ENCODE assay signal across 1 cellular context in the genomic region with DNA sequence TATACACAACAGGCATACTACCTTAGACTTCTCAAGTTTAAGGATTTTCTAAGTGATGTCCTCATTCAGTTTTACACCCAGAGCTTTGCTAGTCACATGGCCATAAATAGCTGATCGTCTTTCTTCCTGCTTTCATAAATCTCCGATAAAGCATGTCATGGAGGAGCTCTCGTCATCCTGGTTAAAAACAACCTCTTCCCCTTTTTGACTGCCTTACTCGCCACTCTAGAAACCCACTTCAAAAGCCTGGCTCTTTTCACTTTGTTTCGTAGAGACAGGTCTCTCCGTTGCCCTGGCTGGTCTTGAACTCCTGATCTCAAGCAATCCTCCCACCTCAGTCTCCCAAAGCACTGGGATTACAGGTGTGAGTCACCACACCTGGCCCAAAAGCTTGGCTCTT.
A peak's percentile ranks its signal among the peaks of the same experiment; 100 is the strongest.
TF ChIP-seq lines count a peak whose summit lies in the region.

No MANE protein-coding gene starts in this region.

TF ChIP-seq in K562, 482 proteins besides CTCF, POLR2A, EP300 and RAD21 (continued from another document and continues in another):
- TF ChIP-seq, protein P1, sequence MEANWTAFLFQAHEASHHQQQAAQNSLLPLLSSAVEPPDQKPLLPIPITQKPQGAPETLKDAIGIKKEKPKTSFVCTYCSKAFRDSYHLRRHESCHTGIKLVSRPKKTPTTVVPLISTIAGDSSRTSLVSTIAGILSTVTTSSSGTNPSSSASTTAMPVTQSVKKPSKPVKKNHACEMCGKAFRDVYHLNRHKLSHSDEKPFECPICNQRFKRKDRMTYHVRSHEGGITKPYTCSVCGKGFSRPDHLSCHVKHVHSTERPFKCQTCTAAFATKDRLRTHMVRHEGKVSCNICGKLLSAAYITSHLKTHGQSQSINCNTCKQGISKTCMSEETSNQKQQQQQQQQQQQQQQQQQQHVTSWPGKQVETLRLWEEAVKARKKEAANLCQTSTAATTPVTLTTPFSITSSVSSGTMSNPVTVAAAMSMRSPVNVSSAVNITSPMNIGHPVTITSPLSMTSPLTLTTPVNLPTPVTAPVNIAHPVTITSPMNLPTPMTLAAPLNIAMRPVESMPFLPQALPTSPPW (CRISPR knock-in tag; IDR thresholded peaks at IDR 0.05) = peak; percentile 23; the same call in 1 of the 2 replicates
- no peak for TF ChIP-seq NCOA2 (IDR thresholded peaks at IDR 0.05; ENCODE audit: partially characterized antibody in 2 of 2)
- TF ChIP-seq ZSCAN32 (CRISPR knock-in tag; IDR thresholded peaks at IDR 0.05) = peak; percentile 73; the same call in 1 of the 2 replicates
- TF ChIP-seq, protein P2, sequence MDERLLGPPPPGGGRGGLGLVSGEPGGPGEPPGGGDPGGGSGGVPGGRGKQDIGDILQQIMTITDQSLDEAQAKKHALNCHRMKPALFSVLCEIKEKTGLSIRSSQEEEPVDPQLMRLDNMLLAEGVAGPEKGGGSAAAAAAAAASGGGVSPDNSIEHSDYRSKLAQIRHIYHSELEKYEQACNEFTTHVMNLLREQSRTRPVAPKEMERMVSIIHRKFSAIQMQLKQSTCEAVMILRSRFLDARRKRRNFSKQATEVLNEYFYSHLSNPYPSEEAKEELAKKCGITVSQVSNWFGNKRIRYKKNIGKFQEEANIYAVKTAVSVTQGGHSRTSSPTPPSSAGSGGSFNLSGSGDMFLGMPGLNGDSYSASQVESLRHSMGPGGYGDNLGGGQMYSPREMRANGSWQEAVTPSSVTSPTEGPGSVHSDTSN (CRISPR knock-in tag; IDR thresholded peaks at IDR 0.05; ENCODE audit: low read depth) = no peak
- TF ChIP-seq, protein P2 (tag; conservative IDR thresholded peaks at IDR 0.05; ENCODE audit: low read depth) = peak; percentile 93
- TF ChIP-seq CREM (IDR thresholded peaks at IDR 0.05; ENCODE audit: low read depth) = peak; percentile 44; the same call in 1 of the 2 replicates
- TF ChIP-seq CCNT2 (IDR thresholded peaks at IDR 0.05; ENCODE audit: borderline replicate concordance, extremely low read depth, insufficient read length, low read depth, low read length) = no peak
- no peak for TF ChIP-seq POLR3G (IDR thresholded peaks at IDR 0.05; ENCODE audit: extremely low read depth, insufficient read length, insufficient replicate concordance)
- no peak for TF ChIP-seq MBD2 (IDR thresholded peaks at IDR 0.05; ENCODE audit: borderline replicate concordance, low read depth)
- TF ChIP-seq, protein P3, sequence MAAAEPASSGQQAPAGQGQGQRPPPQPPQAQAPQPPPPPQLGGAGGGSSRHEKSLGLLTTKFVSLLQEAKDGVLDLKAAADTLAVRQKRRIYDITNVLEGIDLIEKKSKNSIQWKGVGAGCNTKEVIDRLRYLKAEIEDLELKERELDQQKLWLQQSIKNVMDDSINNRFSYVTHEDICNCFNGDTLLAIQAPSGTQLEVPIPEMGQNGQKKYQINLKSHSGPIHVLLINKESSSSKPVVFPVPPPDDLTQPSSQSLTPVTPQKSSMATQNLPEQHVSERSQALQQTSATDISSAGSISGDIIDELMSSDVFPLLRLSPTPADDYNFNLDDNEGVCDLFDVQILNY (CRISPR knock-in tag; IDR thresholded peaks at IDR 0.05) = no peak
- peak; percentile 57; the same call in 1 of the 2 replicates for TF ChIP-seq HDAC2 (IDR thresholded peaks at IDR 0.05)
- no peak for TF ChIP-seq NR4A1 (CRISPR knock-in tag; IDR thresholded peaks at IDR 0.05)
- peak; percentile 83 for TF ChIP-seq NR4A1 (tag; IDR thresholded peaks at IDR 0.05)
- no peak for TF ChIP-seq ZNF347 (CRISPR knock-in tag; IDR thresholded peaks at IDR 0.05; ENCODE audit: low read depth)
- TF ChIP-seq, protein P4, sequence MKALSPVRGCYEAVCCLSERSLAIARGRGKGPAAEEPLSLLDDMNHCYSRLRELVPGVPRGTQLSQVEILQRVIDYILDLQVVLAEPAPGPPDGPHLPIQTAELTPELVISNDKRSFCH (CRISPR knock-in tag; IDR thresholded peaks at IDR 0.05) = no peak
- TF ChIP-seq, protein P4 (tag; IDR thresholded peaks at IDR 0.05) = peak; percentile 92
- no peak for TF ChIP-seq COPS2 (conservative IDR thresholded peaks at IDR 0.05)
- TF ChIP-seq ZNF311 (CRISPR knock-in tag; IDR thresholded peaks at IDR 0.05) = 0 out of 2 replicates have a peak, but pooled peaks have one; percentile 65
- TF ChIP-seq, protein P5, sequence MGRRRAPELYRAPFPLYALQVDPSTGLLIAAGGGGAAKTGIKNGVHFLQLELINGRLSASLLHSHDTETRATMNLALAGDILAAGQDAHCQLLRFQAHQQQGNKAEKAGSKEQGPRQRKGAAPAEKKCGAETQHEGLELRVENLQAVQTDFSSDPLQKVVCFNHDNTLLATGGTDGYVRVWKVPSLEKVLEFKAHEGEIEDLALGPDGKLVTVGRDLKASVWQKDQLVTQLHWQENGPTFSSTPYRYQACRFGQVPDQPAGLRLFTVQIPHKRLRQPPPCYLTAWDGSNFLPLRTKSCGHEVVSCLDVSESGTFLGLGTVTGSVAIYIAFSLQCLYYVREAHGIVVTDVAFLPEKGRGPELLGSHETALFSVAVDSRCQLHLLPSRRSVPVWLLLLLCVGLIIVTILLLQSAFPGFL (CRISPR knock-in tag; IDR thresholded peaks at IDR 0.05) = no peak
- no peak for TF ChIP-seq CBFA2T2 (conservative IDR thresholded peaks at IDR 0.05)
- no peak for TF ChIP-seq POLR2H (tag; IDR thresholded peaks at IDR 0.05; ENCODE audit: low read depth)
- no peak for TF ChIP-seq NFIC (IDR thresholded peaks at IDR 0.05)
- no peak for TF ChIP-seq TAF1 (IDR thresholded peaks at IDR 0.05; ENCODE audit: control insufficient read depth, extremely low read depth, insufficient read depth, low read length, severe bottlenecking)
- TF ChIP-seq WHSC1 (IDR thresholded peaks at IDR 0.05; ENCODE audit: low read length) = no peak
- peak; percentile 43; the same call in 1 of the 2 replicates for TF ChIP-seq ADNP (tag; IDR thresholded peaks at IDR 0.05)
- TF ChIP-seq MEIS2 (IDR thresholded peaks at IDR 0.05; ENCODE audit: partially characterized antibody) = peak; percentile 94
- TF ChIP-seq ZNF696 (CRISPR knock-in tag; conservative IDR thresholded peaks at IDR 0.05) = no peak
- no peak for TF ChIP-seq FUS (optimal IDR thresholded peaks at IDR 0.05; ENCODE audit: low read depth, low read length)
- TF ChIP-seq, protein P6, sequence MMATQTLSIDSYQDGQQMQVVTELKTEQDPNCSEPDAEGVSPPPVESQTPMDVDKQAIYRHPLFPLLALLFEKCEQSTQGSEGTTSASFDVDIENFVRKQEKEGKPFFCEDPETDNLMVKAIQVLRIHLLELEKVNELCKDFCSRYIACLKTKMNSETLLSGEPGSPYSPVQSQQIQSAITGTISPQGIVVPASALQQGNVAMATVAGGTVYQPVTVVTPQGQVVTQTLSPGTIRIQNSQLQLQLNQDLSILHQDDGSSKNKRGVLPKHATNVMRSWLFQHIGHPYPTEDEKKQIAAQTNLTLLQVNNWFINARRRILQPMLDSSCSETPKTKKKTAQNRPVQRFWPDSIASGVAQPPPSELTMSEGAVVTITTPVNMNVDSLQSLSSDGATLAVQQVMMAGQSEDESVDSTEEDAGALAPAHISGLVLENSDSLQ (IDR thresholded peaks at IDR 0.05) = peak; percentile 88
- no peak for TF ChIP-seq FOXP1 (CRISPR knock-in tag; IDR thresholded peaks at IDR 0.05)
- TF ChIP-seq, protein P7, sequence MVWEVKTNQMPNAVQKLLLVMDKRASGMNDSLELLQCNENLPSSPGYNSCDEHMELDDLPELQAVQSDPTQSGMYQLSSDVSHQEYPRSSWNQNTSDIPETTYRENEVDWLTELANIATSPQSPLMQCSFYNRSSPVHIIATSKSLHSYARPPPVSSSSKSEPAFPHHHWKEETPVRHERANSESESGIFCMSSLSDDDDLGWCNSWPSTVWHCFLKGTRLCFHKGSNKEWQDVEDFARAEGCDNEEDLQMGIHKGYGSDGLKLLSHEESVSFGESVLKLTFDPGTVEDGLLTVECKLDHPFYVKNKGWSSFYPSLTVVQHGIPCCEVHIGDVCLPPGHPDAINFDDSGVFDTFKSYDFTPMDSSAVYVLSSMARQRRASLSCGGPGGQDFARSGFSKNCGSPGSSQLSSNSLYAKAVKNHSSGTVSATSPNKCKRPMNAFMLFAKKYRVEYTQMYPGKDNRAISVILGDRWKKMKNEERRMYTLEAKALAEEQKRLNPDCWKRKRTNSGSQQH (CRISPR knock-in tag; IDR thresholded peaks at IDR 0.05) = no peak
- TF ChIP-seq, protein P8, sequence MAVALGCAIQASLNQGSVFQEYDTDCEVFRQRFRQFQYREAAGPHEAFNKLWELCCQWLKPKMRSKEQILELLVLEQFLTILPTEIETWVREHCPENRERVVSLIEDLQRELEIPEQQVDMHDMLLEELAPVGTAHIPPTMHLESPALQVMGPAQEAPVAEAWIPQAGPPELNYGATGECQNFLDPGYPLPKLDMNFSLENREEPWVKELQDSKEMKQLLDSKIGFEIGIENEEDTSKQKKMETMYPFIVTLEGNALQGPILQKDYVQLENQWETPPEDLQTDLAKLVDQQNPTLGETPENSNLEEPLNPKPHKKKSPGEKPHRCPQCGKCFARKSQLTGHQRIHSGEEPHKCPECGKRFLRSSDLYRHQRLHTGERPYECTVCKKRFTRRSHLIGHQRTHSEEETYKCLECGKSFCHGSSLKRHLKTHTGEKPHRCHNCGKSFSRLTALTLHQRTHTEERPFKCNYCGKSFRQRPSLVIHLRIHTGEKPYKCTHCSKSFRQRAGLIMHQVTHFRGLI (CRISPR knock-in tag; IDR thresholded peaks at IDR 0.05) = no peak
- TF ChIP-seq ZNF707 (CRISPR knock-in tag; conservative IDR thresholded peaks at IDR 0.05) = no peak
- TF ChIP-seq CREBBP (IDR thresholded peaks at IDR 0.05; ENCODE audit: low read depth, low read length) = no peak
- TF ChIP-seq CC2D1A (IDR thresholded peaks at IDR 0.05) = no peak
- TF ChIP-seq TCFL5 (CRISPR knock-in tag; conservative IDR thresholded peaks at IDR 0.05) = peak; percentile 82
- TF ChIP-seq NR3C1 (CRISPR knock-in tag; IDR thresholded peaks at IDR 0.05) = no peak
- no peak for TF ChIP-seq SP1 (CRISPR knock-in tag; IDR thresholded peaks at IDR 0.05)
- 0 out of 2 replicates have a peak, but pooled peaks have one; percentile 54 for TF ChIP-seq ATF7 (IDR thresholded peaks at IDR 0.05)
- TF ChIP-seq BRD4 (IDR thresholded peaks at IDR 0.05) = no peak
- no peak for TF ChIP-seq SETDB1 (IDR thresholded peaks at IDR 0.05; ENCODE audit: low read length)
- TF ChIP-seq NEUROD1 (IDR thresholded peaks at IDR 0.05; ENCODE audit: borderline replicate concordance, low read depth, low read length, partially characterized antibody) = no peak
- no peak for TF ChIP-seq GABPB1 (CRISPR knock-in tag; IDR thresholded peaks at IDR 0.05)
- TF ChIP-seq, protein P9, sequence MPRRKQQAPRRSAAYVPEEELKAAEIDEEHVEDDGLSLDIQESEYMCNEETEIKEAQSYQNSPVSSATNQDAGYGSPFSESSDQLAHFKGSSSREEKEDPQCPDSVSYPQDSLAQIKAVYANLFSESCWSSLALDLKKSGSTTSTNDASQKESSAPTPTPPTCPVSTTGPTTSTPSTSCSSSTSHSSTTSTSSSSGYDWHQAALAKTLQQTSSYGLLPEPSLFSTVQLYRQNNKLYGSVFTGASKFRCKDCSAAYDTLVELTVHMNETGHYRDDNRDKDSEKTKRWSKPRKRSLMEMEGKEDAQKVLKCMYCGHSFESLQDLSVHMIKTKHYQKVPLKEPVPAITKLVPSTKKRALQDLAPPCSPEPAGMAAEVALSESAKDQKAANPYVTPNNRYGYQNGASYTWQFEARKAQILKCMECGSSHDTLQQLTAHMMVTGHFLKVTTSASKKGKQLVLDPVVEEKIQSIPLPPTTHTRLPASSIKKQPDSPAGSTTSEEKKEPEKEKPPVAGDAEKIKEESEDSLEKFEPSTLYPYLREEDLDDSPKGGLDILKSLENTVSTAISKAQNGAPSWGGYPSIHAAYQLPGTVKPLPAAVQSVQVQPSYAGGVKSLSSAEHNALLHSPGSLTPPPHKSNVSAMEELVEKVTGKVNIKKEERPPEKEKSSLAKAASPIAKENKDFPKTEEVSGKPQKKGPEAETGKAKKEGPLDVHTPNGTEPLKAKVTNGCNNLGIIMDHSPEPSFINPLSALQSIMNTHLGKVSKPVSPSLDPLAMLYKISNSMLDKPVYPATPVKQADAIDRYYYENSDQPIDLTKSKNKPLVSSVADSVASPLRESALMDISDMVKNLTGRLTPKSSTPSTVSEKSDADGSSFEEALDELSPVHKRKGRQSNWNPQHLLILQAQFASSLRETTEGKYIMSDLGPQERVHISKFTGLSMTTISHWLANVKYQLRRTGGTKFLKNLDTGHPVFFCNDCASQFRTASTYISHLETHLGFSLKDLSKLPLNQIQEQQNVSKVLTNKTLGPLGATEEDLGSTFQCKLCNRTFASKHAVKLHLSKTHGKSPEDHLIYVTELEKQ (CRISPR knock-in tag; IDR thresholded peaks at IDR 0.05) = 0 out of 2 replicates have a peak, but pooled peaks have one; percentile 32
- no peak for TF ChIP-seq ZFP36 (IDR thresholded peaks at IDR 0.05; ENCODE audit: low read depth, low read length, partially characterized antibody)
- 0 out of 2 replicates have a peak, but pooled peaks have one; percentile 12 for TF ChIP-seq JUN (IDR thresholded peaks at IDR 0.05; ENCODE audit: borderline replicate concordance, low read depth, low read length)
- no peak for TF ChIP-seq JUN (CRISPR knock-in tag; IDR thresholded peaks at IDR 0.05; ENCODE audit: borderline replicate concordance)
- no peak for TF ChIP-seq SIN3A (IDR thresholded peaks at IDR 0.05; ENCODE audit: borderline replicate concordance in 2 of 2, control insufficient read depth in 1 of 2, low read depth in 2 of 2, low read length in 2 of 2)
- TF ChIP-seq HNRNPH1 (optimal IDR thresholded peaks at IDR 0.05; ENCODE audit: low read depth, low read length) = no peak
- no peak for TF ChIP-seq ETV6 (IDR thresholded peaks at IDR 0.05; ENCODE audit: borderline replicate concordance in 1 of 2, low read depth in 2 of 2, low read length in 1 of 2)
- no peak for TF ChIP-seq ETV6 (CRISPR knock-in tag; IDR thresholded peaks at IDR 0.05; ENCODE audit: borderline replicate concordance)
- no peak for TF ChIP-seq RHOXF2B (CRISPR knock-in tag; conservative IDR thresholded peaks at IDR 0.05)
- TF ChIP-seq TAF9B (IDR thresholded peaks at IDR 0.05; ENCODE audit: partially characterized antibody) = no peak
- TF ChIP-seq TAF7 (tag; IDR thresholded peaks at IDR 0.05) = 0 out of 2 replicates have a peak, but pooled peaks have one; percentile 49
- TF ChIP-seq, protein P10, sequence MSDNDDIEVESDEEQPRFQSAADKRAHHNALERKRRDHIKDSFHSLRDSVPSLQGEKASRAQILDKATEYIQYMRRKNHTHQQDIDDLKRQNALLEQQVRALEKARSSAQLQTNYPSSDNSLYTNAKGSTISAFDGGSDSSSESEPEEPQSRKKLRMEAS (CRISPR knock-in tag; IDR thresholded peaks at IDR 0.05) = no peak
